Comparison of ENCODE assay signal across 10 cellular contexts in genomic region chr1:76269175-76269574, GRCh38.
DNase-seq lines count a peak whose midpoint lies in the region; ATAC-seq and TF ChIP-seq lines count a peak whose summit lies in the region.
"Had no signal": no experiment of that assay in that cellular context is flagged by ENCODE, and none has a peak within 500 bp of the region (broad histone marks: within the 10 kb centered on the region; RNA-seq: fewer than 3 reads in every experiment).

No MANE protein-coding gene starts in this region.

- H3K27ac Mint-ChIP-seq in brain: peak overlapping the region in 3 of 5 experiments; percentile 2 to 84 (median 74)

- 15 to 41% (median 20%) methylated on average over 2 of the region's 2 CpGs for WGBS in spleen, 5 donors
- WGBS in body of pancreas, 2 donors: 33 to 47% methylated on average over 2 of the region's 2 CpGs
- 55% methylated on average over 2 of the region's 2 CpGs for WGBS in esophagus muscularis mucosa

- peaks cover 35% of the 10 kb centered on the region for H3K4me1 Mint-ChIP-seq in brain

- no peaks in the 10 kb centered on the region for H3K9me3 Mint-ChIP-seq in brain

- H3K4me3 Mint-ChIP-seq in brain: peak overlapping the region in 1 of 5 experiments; percentile 36

- no peaks in the 10 kb centered on the region for H3K27me3 ChIP-seq in parathyroid adenoma (ENCODE audit: control insufficient read depth, insufficient read depth, low read length)
- H3K27me3 ChIP-seq in spleen (replicated peaks in 1 of 7): no peaks in the 10 kb centered on the region
- H3K27me3 ChIP-seq in body of pancreas: no peaks in the 10 kb centered on the region
- no peaks in the 10 kb centered on the region for H3K27me3 ChIP-seq in esophagus muscularis mucosa
- H3K27me3 ChIP-seq: gastroesophageal sphincter had no signal

- ATAC-seq in body of pancreas: no peak
- ATAC-seq: gastroesophageal sphincter had no signal

- H3K9me3 ChIP-seq in parathyroid adenoma (ENCODE audit: control insufficient read depth, low read length): no peaks in the 10 kb centered on the region
- no peaks in the 10 kb centered on the region for H3K9me3 ChIP-seq in spleen
- H3K9me3 ChIP-seq in body of pancreas: no peaks in the 10 kb centered on the region
- H3K9me3 ChIP-seq in esophagus muscularis mucosa: no peaks in the 10 kb centered on the region
- H3K9me3 ChIP-seq: gastroesophageal sphincter had no signal

- peak overlapping the region; percentile 69 for H3K4me2 ChIP-seq in parathyroid adenoma (ENCODE audit: low read length)

- H3K9ac ChIP-seq in parathyroid adenoma: no peak overlapping the region

- H3K79me2 ChIP-seq in parathyroid adenoma: no peaks in the 10 kb centered on the region

- peak; percentile 35 for DNase-seq in activated CD4-positive, alpha-beta T cell treated with anti-CD3 and anti-CD28 coated beads for 48 hours
- DNase-seq in activated CD4-positive, alpha-beta T cell treated with anti-CD3 and anti-CD28 coated beads, Interleukin-2, amount 50 U/mL, for 4 hours: no peak
- DNase-seq in NCI-H2227 treated with DMSO at 0.1 percent for 48 hours (lab: John Stamatoyannopoulos, UW): peak; percentile 12
- DNase-seq in spleen: no peak
- DNase-seq in body of pancreas: no peak
- DNase-seq in esophagus muscularis mucosa (ENCODE audit: extremely low spot score): no peak
- DNase-seq: NCI-H1092 treated with DMSO at 0.1 percent for 48 hours had no signal

- H3K36me3 ChIP-seq in parathyroid adenoma (ENCODE audit: control insufficient read depth, insufficient read depth, low read length): no peaks in the 10 kb centered on the region
- no peaks in the 10 kb centered on the region for H3K36me3 ChIP-seq in spleen
- H3K36me3 ChIP-seq in body of pancreas (replicated peaks in 1 of 2; ENCODE audit: insufficient read depth in 1 of 2, low read depth in 2 of 2): no peaks in the 10 kb centered on the region
- no peaks in the 10 kb centered on the region for H3K36me3 ChIP-seq in esophagus muscularis mucosa
- H3K36me3 ChIP-seq: gastroesophageal sphincter had no signal

- intact Hi-C loops in spleen (cut with DNase I; ENCODE audit: low total_unique reads): no loop called here
- intact Hi-C loops in body of pancreas (cut with DNase I): no loop called here
- intact Hi-C loops in esophagus muscularis mucosa (cut with DNase I): no loop called here

- TF ChIP-seq EP300 in esophagus muscularis mucosa (IDR thresholded peaks at IDR 0.05): no peak

- TF ChIP-seq POLR2A in spleen (IDR thresholded peaks at IDR 0.05) (no peak), body of pancreas (IDR thresholded peaks at IDR 0.05) (no peak), esophagus muscularis mucosa (IDR thresholded peaks at IDR 0.05; ENCODE audit: low read depth) (no peak)

- H3K27ac ChIP-seq in parathyroid adenoma (peak overlapping the region; percentile 92), spleen (peak overlapping the region in 3 of 8 donors; percentile 29 to 51 (median 48)), body of pancreas (no peak overlapping the region), esophagus muscularis mucosa (replicated peaks in 1 of 4) (no peak overlapping the region)
- H3K27ac ChIP-seq: gastroesophageal sphincter had no signal

- peak overlapping the region; percentile 46 for H2AFZ ChIP-seq in parathyroid adenoma

- no peaks in the 10 kb centered on the region for H3K36me3 Mint-ChIP-seq in brain

- peaks cover 27% of the 10 kb centered on the region for H3K4me1 ChIP-seq in parathyroid adenoma
- H3K4me1 ChIP-seq in spleen: peaks cover 0 to 44% (median 30%) of the 10 kb centered on the region in 6 donors
- H3K4me1 ChIP-seq in body of pancreas: no peaks in the 10 kb centered on the region
- H3K4me1 ChIP-seq in esophagus muscularis mucosa: peaks cover 0 to 7% (median 7%) of the 10 kb centered on the region in 4 donors

- H3K4me3 ChIP-seq in parathyroid adenoma (ENCODE audit: low read depth, low read length) (peak overlapping the region; percentile 35), spleen (no peak overlapping the region), body of pancreas (no peak overlapping the region), esophagus muscularis mucosa (no peak overlapping the region)
- H3K4me3 ChIP-seq: gastroesophageal sphincter had no signal

- peaks cover 6% of the 10 kb centered on the region for H3K27me3 Mint-ChIP-seq in brain

- TF ChIP-seq CTCF in brain (conservative IDR thresholded peaks at IDR 0.05) (no peak), parathyroid adenoma (IDR thresholded peaks at IDR 0.05) (no peak), spleen (IDR thresholded peaks at IDR 0.05 in 8 of 11, conservative IDR thresholded peaks at IDR 0.05 in 3 of 11) (no peak), body of pancreas (IDR thresholded peaks at IDR 0.05) (no peak), esophagus muscularis mucosa (IDR thresholded peaks at IDR 0.05) (no peak)

Comparison
In these comparisons a context has a peak if more than half of its experiments do, and no peak if none do; other contexts are left out.
1. DNase-seq: peak in activated CD4-positive, alpha-beta T cell treated with anti-CD3 and anti-CD28 coated beads for 48 hours (single experiment) and NCI-H2227 treated with DMSO at 0.1 percent for 48 hours (single experiment); none in activated CD4-positive, alpha-beta T cell treated with anti-CD3 and anti-CD28 coated beads, Interleukin-2, amount 50 U/mL, for 4 hours (0 of 2), spleen (single experiment), body of pancreas (0 of 4) and esophagus muscularis mucosa (single experiment).